16 cellular contexts compared by ENCODE assay signal in genomic region chr20:48808382-48809034, GRCh38. TPM values are rescaled to one million over a fixed set of nuclear protein-coding genes. Genes with fewer than 3 reads are reported as not detected.
DNase-seq lines count a peak whose midpoint lies in the region; ATAC-seq and TF ChIP-seq lines count a peak whose summit lies in the region.
"Had no signal": no experiment of that assay in that cellular context is flagged by ENCODE, and none has a peak within 500 bp of the region (broad histone marks: within the 10 kb centered on the region; RNA-seq: fewer than 3 reads in every experiment).

No MANE protein-coding gene starts in this region.

- H3K9me3 Mint-ChIP-seq in CD4-positive, alpha-beta memory T cell, result peaks cover 0 to 6% (median under 1%) of the 10 kb centered on the region in 8 donors
- peaks cover 50% of the 10 kb centered on the region for H3K9me3 Mint-ChIP-seq in nephron progenitor cell

- peaks cover 88% of the 10 kb centered on the region for H3K4me1 ChIP-seq in CD4-positive, alpha-beta memory T cell (ENCODE audit: insufficient read depth, low read length)
- peaks cover 9% of the 10 kb centered on the region for H3K4me1 ChIP-seq in NT2/D1 (ENCODE audit: insufficient read depth, insufficient read length)
- H3K4me1 ChIP-seq: foreskin keratinocyte, HAP-1 had no signal

- CTCF ChIA-PET in CD4-positive, alpha-beta memory T cell (lab: Charles Lee; ENCODE audit: partially characterized antibody), result interaction anchor here (1.5 kb wide), 1 partner anchor 21 kb away, joined by 3 read pairs; no protein-coding TSS in a partner anchor

- H3K4me1 Mint-ChIP-seq in CD4-positive, alpha-beta memory T cell, result peaks cover 47 to 68% (median 58%) of the 10 kb centered on the region in 4 donors
- no peaks in the 10 kb centered on the region for H3K4me1 Mint-ChIP-seq in nephron progenitor cell

- H3K4me3 ChIP-seq in CD4-positive, alpha-beta memory T cell (ENCODE audit: low read length in 2 of 2), result no peak overlapping the region
- no peak overlapping the region for H3K4me3 ChIP-seq in NT2/D1 (ENCODE audit: insufficient read length, low read depth)
- H3K4me3 ChIP-seq: HAP-1, suprapubic skin had no signal

- peak overlapping the region; percentile 65 to 92 (median 77) for H3K27ac Mint-ChIP-seq in CD4-positive, alpha-beta memory T cell
- H3K27ac Mint-ChIP-seq in nephron progenitor cell, result peak overlapping the region; percentile 45
- H3K27ac Mint-ChIP-seq: activated T-helper 2 cell treated with anti-CD3 and anti-CD28 coated beads, Interferon-gamma antibody, Interleukin-2, Interleukin-4, amounts not matched to agents 10 μg/mL and 5 μg/mL and 100 μg/mL, durations not matched to agents 14 hours and 24 hours and 36 hours had no signal

- H3K27me3 ChIP-seq in CD4-positive, alpha-beta memory T cell (ENCODE audit: insufficient read depth, low read length), result no peaks in the 10 kb centered on the region
- no peaks in the 10 kb centered on the region for H3K27me3 ChIP-seq in NT2/D1 (ENCODE audit: insufficient read depth, insufficient read length)
- H3K27me3 ChIP-seq: suprapubic skin had no signal

- H3K27ac ChIP-seq in CD4-positive, alpha-beta memory T cell (ENCODE audit: low read depth, low read length), result no peak overlapping the region
- H3K27ac ChIP-seq in caudate nucleus (ENCODE audit: low read depth, low read length), result peak overlapping the region; percentile 77
- H3K27ac ChIP-seq: foreskin keratinocyte, suprapubic skin had no signal

- H3K9ac ChIP-seq in NT2/D1 (ENCODE audit: insufficient read length, low read depth), result peak overlapping the region; percentile 51

- peaks cover 42 to 49% of the 10 kb centered on the region in 2 donors for H3K36me3 Mint-ChIP-seq in CD4-positive, alpha-beta memory T cell
- H3K36me3 Mint-ChIP-seq in nephron progenitor cell (ENCODE audit: low read depth), result peaks cover 40% of the 10 kb centered on the region

- no peak for TF ChIP-seq CTCF in nephron progenitor cell (IDR thresholded peaks at IDR 0.05)

- ATAC-seq in GM18520 (IDR thresholded peaks at IDR 0.05; ENCODE audit: unreplicated experiment), result no peak
- ATAC-seq: foreskin keratinocyte, left colon had no signal

- no peak for DNase-seq in CD4-positive, alpha-beta memory T cell
- no peak for DNase-seq in NT2/D1 (ENCODE audit: low read depth, low spot score)
- DNase-seq in caudate nucleus (lab: John Stamatoyannopoulos, UW), result no peak
- DNase-seq in nephron progenitor cell, result no peak
- no peak for DNase-seq in NCI-H226
- DNase-seq in stimulated activated CD8-positive, alpha-beta memory T cell treated with anti-CD3 and anti-CD28 coated beads, Interleukin-4, amount 100 ng/mL, for 48 hours, result no peak
- no peak for DNase-seq in NAMALWA (ENCODE audit: low spot score)
- DNase-seq: foreskin keratinocyte; left colon; NCI-H2029; NCI-H524; stimulated activated CD4-positive, alpha-beta T cell treated with anti-CD3 and anti-CD28 coated beads, Interleukin-1b, Interleukin-23, amount 100 ng/mL, for 48 hours had no signal

- intact Hi-C loops in CD4-positive, alpha-beta memory T cell (cut with micrococcal nuclease), result no loop called here

- POLR2A ChIA-PET in CD4-positive, alpha-beta memory T cell (lab: Charles Lee; ENCODE audit: partially characterized antibody), result interaction anchor here (1.0 to 1.9 kb wide), 2 partner anchors 13 to 57 kb away, joined by 6 to 7 read pairs; no protein-coding TSS in a partner anchor

- peak overlapping the region in 6 of 8 donors; percentile 39 to 72 (median 54) for H3K4me3 Mint-ChIP-seq in CD4-positive, alpha-beta memory T cell
- no peak overlapping the region for H3K4me3 Mint-ChIP-seq in nephron progenitor cell

- H3K27me3 Mint-ChIP-seq in CD4-positive, alpha-beta memory T cell, result no peaks in the 10 kb centered on the region
- H3K27me3 Mint-ChIP-seq in nephron progenitor cell (ENCODE audit: low read depth, poor library complexity), result peaks cover 2% of the 10 kb centered on the region

- peaks cover 0 to 7% of the 10 kb centered on the region in 2 donors for H3K9me3 ChIP-seq in CD4-positive, alpha-beta memory T cell (ENCODE audit: control insufficient read depth in 1 of 2, low read length in 2 of 2)
- H3K9me3 ChIP-seq in NT2/D1 (ENCODE audit: insufficient read depth, low read length), result no peaks in the 10 kb centered on the region
- H3K9me3 ChIP-seq: HAP-1, suprapubic skin had no signal

- peaks cover 15% of the 10 kb centered on the region for H3K36me3 ChIP-seq in CD4-positive, alpha-beta memory T cell (ENCODE audit: insufficient read depth, low read length)
- H3K36me3 ChIP-seq in NT2/D1 (ENCODE audit: insufficient read depth, insufficient read length, low read length), result no peaks in the 10 kb centered on the region
- H3K36me3 ChIP-seq: HAP-1, suprapubic skin had no signal

RNA-seq across cellular contexts. Expression of gene PREX1, which starts 19.3 kb away (rescaled TPM):
- 100 to 1,000 TPM; 164 to 165 TPM for total RNA-seq in CD4-positive, alpha-beta memory T cell
- 10 to 100 TPM; 10.6 to 79.6 TPM for polyA plus RNA-seq in CD4-positive, alpha-beta memory T cell
